In genomic region chr14:76051717-76052459, GRCh38 we compare ENCODE assay signal across 20 cellular contexts.
"Had no signal": no experiment of that assay in that cellular context is flagged by ENCODE, and none has a peak within 500 bp of the region (broad histone marks: within the 10 kb centered on the region; RNA-seq: fewer than 3 reads in every experiment).

No MANE protein-coding gene starts in this region.

- H3K36me3 Mint-ChIP-seq: activated naive CD4-positive, alpha-beta T cell treated with anti-CD3 and anti-CD28 coated beads, Interleukin-2, amount 50 U/mL, for 72 hours had no signal

- H3K4me3 Mint-ChIP-seq: activated naive CD8-positive, alpha-beta T cell treated with anti-CD3 and anti-CD28 coated beads, Interleukin-2, amount 50 U/mL, for 24 hours; activated T-cell treated with anti-CD3 and anti-CD28 coated beads, Interleukin-2, amount 50 U/mL, for 4 hours; T-helper 1 cell treated with Interleukin-12 subunit alpha and Interleukin-12 subunit beta and Interleukin-4 antibody, amounts not matched to agents 30 μg/mL and 1 μg/mL, for 36 hours had no signal

- H3K36me3 ChIP-seq: ascending aorta had no signal

- H3K9me3 ChIP-seq: ascending aorta, body of pancreas had no signal

- H3K4me3 ChIP-seq: ascending aorta, body of pancreas had no signal

- H3K27ac ChIP-seq: ascending aorta, body of pancreas had no signal

- H3K4me1 Mint-ChIP-seq: activated naive CD8-positive, alpha-beta T cell treated with anti-CD3 and anti-CD28 coated beads, Interleukin-2, amount 50 U/mL, for 24 hours had no signal

- H3K27ac Mint-ChIP-seq: activated naive CD4-positive, alpha-beta T cell treated with anti-CD3 and anti-CD28 coated beads, Interleukin-2, amount 50 U/mL, for 72 hours; activated naive CD8-positive, alpha-beta T cell treated with anti-CD3 and anti-CD28 coated beads, Interleukin-2, amount 50 U/mL, for 24 hours; T-helper 1 cell treated with Interleukin-12 subunit alpha and Interleukin-12 subunit beta and Interleukin-4 antibody, amounts not matched to agents 30 μg/mL and 1 μg/mL, for 36 hours had no signal

- H3K27me3 Mint-ChIP-seq: activated naive CD8-positive, alpha-beta T cell treated with anti-CD3 and anti-CD28 coated beads, Interleukin-2, amount 50 U/mL, for 24 hours had no signal

- H3K9me3 Mint-ChIP-seq: activated naive CD4-positive, alpha-beta T cell treated with anti-CD3 and anti-CD28 coated beads, Interleukin-2, amount 50 U/mL, for 72 hours; activated naive CD8-positive, alpha-beta T cell treated with anti-CD3 and anti-CD28 coated beads, Interleukin-2, amount 50 U/mL, for 24 hours; activated T-cell treated with anti-CD3 and anti-CD28 coated beads, Interleukin-2, amount 50 U/mL, for 4 hours; T-helper 1 cell treated with Interleukin-12 subunit alpha and Interleukin-12 subunit beta and Interleukin-4 antibody, amounts not matched to agents 30 μg/mL and 1 μg/mL, for 36 hours had no signal

- ATAC-seq: activated naive CD4-positive, alpha-beta T cell treated with anti-CD3 and anti-CD28 coated beads, Interleukin-2, amount 50 U/mL, for 72 hours; activated naive CD8-positive, alpha-beta T cell treated with anti-CD3 and anti-CD28 coated beads, Interleukin-2, amount 50 U/mL, for 24 hours; activated T-cell treated with anti-CD3 and anti-CD28 coated beads, Interleukin-2, amount 50 U/mL, for 4 hours; body of pancreas had no signal

- DNase-seq: activated CD4-positive, alpha-beta T cell treated with anti-CD3 and anti-CD28 coated beads for 48 hours; activated CD4-positive, alpha-beta T cell treated with anti-CD3 and anti-CD28 coated beads, Interleukin-2, amount 50 U/mL, for 4 hours; activated CD4-positive, CD25-positive, alpha-beta regulatory T cell treated with anti-CD3 and anti-CD28 coated beads, Interleukin-2, amount 50 U/mL, for 72 hours; activated effector memory CD4-positive, alpha-beta T cell treated with anti-CD3 and anti-CD28 coated beads, Interleukin-2, amount 50 U/mL, for 16 hours; activated naive CD4-positive, alpha-beta T cell treated with Interleukin-2 at 50 U/mL for 16 hours; activated naive CD8-positive, alpha-beta T cell treated with anti-CD3 and anti-CD28 coated beads, Interleukin-2, amount 50 U/mL, for 24 hours; activated T-cell treated with anti-CD3 and anti-CD28 coated beads, Interleukin-2, amount 50 U/mL, for 4 hours; amniotic stem cell; body of pancreas; Kasumi-1; KBM-7; NCI-H1694; NCI-H2029; NCI-H2107; NCI-H510A treated with DMSO at 0.1 percent for 48 hours; PC-3; SIG-M5 had no signal
